ENCODE assay signal across 16 cellular contexts in genomic region chr5:54087436-54087835, GRCh38.
DNase-seq lines count a peak whose midpoint lies in the region; ATAC-seq and TF ChIP-seq lines count a peak whose summit lies in the region.
"Had no signal": no experiment of that assay in that cellular context is flagged by ENCODE, and none has a peak within 500 bp of the region (broad histone marks: within the 10 kb centered on the region; RNA-seq: fewer than 3 reads in every experiment).

No MANE protein-coding gene starts in this region.

- no peak for TF ChIP-seq CTCF in cardiac fibroblast (IDR thresholded peaks at IDR 0.05; ENCODE audit: low read depth, low read length)

- ATAC-seq in HG03460 (IDR thresholded peaks at IDR 0.05; ENCODE audit: unreplicated experiment) = no peak
- ATAC-seq: activated CD8-positive, alpha-beta memory T cell treated with anti-CD3 and anti-CD28 coated beads, Interleukin-2, amount 10 ng/mL, durations not matched to agents 7 days and 5 days; gastrocnemius medialis; stimulated activated effector memory CD8-positive, alpha-beta T cell treated with anti-CD3 and anti-CD28 coated beads, Interleukin-12 subunit alpha, Interleukin-12 subunit beta, amount 100 ng/mL, for 72 hours; upper lobe of right lung had no signal

- H3K4me3 ChIP-seq in cardiac fibroblast (replicated peaks in 1 of 2; ENCODE audit: low read depth in 2 of 2, low read length in 2 of 2) = peak overlapping the region in 1 of 2 donors; percentile 12
- H3K4me3 ChIP-seq: coronary artery, gastrocnemius medialis, HAP-1, upper lobe of right lung had no signal

- DNase-seq in AG08396 (ENCODE audit: low spot score) = peak; percentile 43
- DNase-seq in HT1080 (ENCODE audit: low read depth) = peak; percentile 37
- peak; percentile 46 to 87 for DNase-seq in cardiac fibroblast (ENCODE audit: low read depth in 2 of 2)
- peak; percentile 72 to 87 for DNase-seq in lung microvascular endothelial cell (ENCODE audit: low read depth in 2 of 2)
- DNase-seq in RKO (ENCODE audit: low spot score) = no peak
- no peak for DNase-seq in NCI-H128 (lab: John Stamatoyannopoulos, UW; ENCODE audit: unreplicated experiment)
- no peak for DNase-seq in NCI-H2081 (lab: John Stamatoyannopoulos, UW)
- DNase-seq: activated CD8-positive, alpha-beta memory T cell treated with anti-CD3 and anti-CD28 coated beads, Interleukin-2, amount 10 ng/mL, durations not matched to agents 7 days and 5 days; gastrocnemius medialis; GF-D8; stimulated activated CD4-positive, alpha-beta T cell treated with anti-CD3 and anti-CD28 coated beads, Interleukin-4, amount 100 ng/mL, for 1 hour; upper lobe of right lung had no signal

Comparison
In these comparisons a context has a peak if more than half of its experiments do, and no peak if none do; other contexts are left out.
1. DNase-seq: peak in AG08396 (single experiment), HT1080 (single experiment), cardiac fibroblast (2 of 2) and lung microvascular endothelial cell (2 of 2); none in RKO (single experiment), NCI-H128 (single experiment) and NCI-H2081 (0 of 2).